ENCODE assay signal across 1 cellular context in the genomic region with DNA sequence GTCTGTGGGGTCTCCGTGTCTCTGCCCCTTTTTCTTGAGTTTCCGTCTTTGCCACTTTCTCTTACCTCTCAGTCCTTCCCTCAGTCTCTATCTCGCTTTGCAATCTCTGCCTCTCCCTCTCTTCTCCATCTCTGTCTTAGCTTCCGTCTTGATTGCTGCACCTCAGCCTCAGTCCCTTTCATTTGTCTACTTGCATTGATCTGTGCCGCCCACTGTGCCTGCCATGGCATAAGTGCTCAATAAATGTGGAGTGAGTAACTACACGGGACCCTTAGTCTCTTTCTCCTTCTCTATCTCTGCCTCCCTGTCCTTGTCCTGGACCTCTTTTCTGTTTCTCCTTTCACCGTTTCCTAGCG.
TF ChIP-seq lines count a peak whose summit lies in the region.

No MANE protein-coding gene starts in this region.

TF ChIP-seq in GM23338, 12 proteins besides CTCF, POLR2A, EP300 and RAD21 (continued from another document):
- no peak for TF ChIP-seq ZNF462 (CRISPR knock-in tag; IDR thresholded peaks at IDR 0.05)
- no peak for TF ChIP-seq JUNB (IDR thresholded peaks at IDR 0.05; ENCODE audit: unreplicated experiment)
- TF ChIP-seq EZH2 (IDR thresholded peaks at IDR 0.05; ENCODE audit: low read depth, unreplicated experiment): no peak
- TF ChIP-seq POLR2AphosphoS5 (IDR thresholded peaks at IDR 0.05; ENCODE audit: low read depth): no peak
- TF ChIP-seq CREB1 (CRISPR knock-in tag; IDR thresholded peaks at IDR 0.05; ENCODE audit: low read depth): no peak
- no peak for TF ChIP-seq ZNF114 (CRISPR knock-in tag; IDR thresholded peaks at IDR 0.05)
- TF ChIP-seq STAT1 (IDR thresholded peaks at IDR 0.05; ENCODE audit: unreplicated experiment): no peak
- TF ChIP-seq ZNF331 (CRISPR knock-in tag; IDR thresholded peaks at IDR 0.05; ENCODE audit: low read depth): no peak
- TF ChIP-seq, protein P1, sequence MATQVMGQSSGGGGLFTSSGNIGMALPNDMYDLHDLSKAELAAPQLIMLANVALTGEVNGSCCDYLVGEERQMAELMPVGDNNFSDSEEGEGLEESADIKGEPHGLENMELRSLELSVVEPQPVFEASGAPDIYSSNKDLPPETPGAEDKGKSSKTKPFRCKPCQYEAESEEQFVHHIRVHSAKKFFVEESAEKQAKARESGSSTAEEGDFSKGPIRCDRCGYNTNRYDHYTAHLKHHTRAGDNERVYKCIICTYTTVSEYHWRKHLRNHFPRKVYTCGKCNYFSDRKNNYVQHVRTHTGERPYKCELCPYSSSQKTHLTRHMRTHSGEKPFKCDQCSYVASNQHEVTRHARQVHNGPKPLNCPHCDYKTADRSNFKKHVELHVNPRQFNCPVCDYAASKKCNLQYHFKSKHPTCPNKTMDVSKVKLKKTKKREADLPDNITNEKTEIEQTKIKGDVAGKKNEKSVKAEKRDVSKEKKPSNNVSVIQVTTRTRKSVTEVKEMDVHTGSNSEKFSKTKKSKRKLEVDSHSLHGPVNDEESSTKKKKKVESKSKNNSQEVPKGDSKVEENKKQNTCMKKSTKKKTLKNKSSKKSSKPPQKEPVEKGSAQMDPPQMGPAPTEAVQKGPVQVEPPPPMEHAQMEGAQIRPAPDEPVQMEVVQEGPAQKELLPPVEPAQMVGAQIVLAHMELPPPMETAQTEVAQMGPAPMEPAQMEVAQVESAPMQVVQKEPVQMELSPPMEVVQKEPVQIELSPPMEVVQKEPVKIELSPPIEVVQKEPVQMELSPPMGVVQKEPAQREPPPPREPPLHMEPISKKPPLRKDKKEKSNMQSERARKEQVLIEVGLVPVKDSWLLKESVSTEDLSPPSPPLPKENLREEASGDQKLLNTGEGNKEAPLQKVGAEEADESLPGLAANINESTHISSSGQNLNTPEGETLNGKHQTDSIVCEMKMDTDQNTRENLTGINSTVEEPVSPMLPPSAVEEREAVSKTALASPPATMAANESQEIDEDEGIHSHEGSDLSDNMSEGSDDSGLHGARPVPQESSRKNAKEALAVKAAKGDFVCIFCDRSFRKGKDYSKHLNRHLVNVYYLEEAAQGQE (IDR thresholded peaks at IDR 0.05; ENCODE audit: unreplicated experiment): no peak
- TF ChIP-seq NANOG (IDR thresholded peaks at IDR 0.05; ENCODE audit: borderline replicate concordance): no peak
- TF ChIP-seq, protein P2, sequence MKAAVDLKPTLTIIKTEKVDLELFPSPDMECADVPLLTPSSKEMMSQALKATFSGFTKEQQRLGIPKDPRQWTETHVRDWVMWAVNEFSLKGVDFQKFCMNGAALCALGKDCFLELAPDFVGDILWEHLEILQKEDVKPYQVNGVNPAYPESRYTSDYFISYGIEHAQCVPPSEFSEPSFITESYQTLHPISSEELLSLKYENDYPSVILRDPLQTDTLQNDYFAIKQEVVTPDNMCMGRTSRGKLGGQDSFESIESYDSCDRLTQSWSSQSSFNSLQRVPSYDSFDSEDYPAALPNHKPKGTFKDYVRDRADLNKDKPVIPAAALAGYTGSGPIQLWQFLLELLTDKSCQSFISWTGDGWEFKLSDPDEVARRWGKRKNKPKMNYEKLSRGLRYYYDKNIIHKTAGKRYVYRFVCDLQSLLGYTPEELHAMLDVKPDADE (IDR thresholded peaks at IDR 0.05): no peak
